In genomic region chr9:16704096-16704488, GRCh38 we compare ENCODE assay signal across 10 cellular contexts.
A peak's percentile ranks its signal among the peaks of the same experiment; 100 is the strongest.
DNase-seq lines count a peak whose midpoint lies in the region; ATAC-seq and TF ChIP-seq lines count a peak whose summit lies in the region.
"Had no signal": no experiment of that assay in that cellular context is flagged by ENCODE, and none has a peak within 500 bp of the region (broad histone marks: within the 10 kb centered on the region; RNA-seq: fewer than 3 reads in every experiment).

No MANE protein-coding gene starts in this region.

- peak overlapping the region; percentile 7; the same call in 1 of the 2 replicates for H3K27ac ChIP-seq in HUES6 (ENCODE audit: low read depth, low read length)
- peak overlapping the region in 4 of 5 donors; percentile 78 to 93 (median 85) for H3K27ac ChIP-seq in adrenal gland
- peak overlapping the region; percentile 90 to 94 for H3K27ac ChIP-seq in thoracic aorta

- H3K4me3 ChIP-seq in HUES6 (ENCODE audit: low read depth, low read length) (peak overlapping the region; percentile 18), adrenal gland (peak overlapping the region in 1 of 4 donors; percentile 48), thoracic aorta (peak overlapping the region; percentile 73)

- TF ChIP-seq CTCF in adrenal gland (IDR thresholded peaks at IDR 0.05), result no peak
- no peak for TF ChIP-seq CTCF in thoracic aorta (IDR thresholded peaks at IDR 0.05)

- no peaks in the 10 kb centered on the region for H3K27me3 ChIP-seq in HUES6 (ENCODE audit: control insufficient read depth, insufficient read depth, low read length)
- H3K27me3 ChIP-seq in adrenal gland, result no peaks in the 10 kb centered on the region
- H3K27me3 ChIP-seq in thoracic aorta (replicated peaks; ENCODE audit: insufficient read depth), result no peaks in the 10 kb centered on the region
- H3K27me3 ChIP-seq: ovary had no signal

- no peak for DNase-seq in adrenal gland
- DNase-seq in kidney tubule cell (ENCODE audit: low spot score), result peak; percentile 58
- no peak for DNase-seq in thoracic aorta (ENCODE audit: low spot score)
- no peak for DNase-seq in DMS79 treated with DMSO at 0.1 percent for 48 hours (lab: John Stamatoyannopoulos, UW)
- no peak for DNase-seq in stimulated activated naive CD4-positive, alpha-beta T cell treated with Interleukin-2 at 50 U/mL for 16 hours (lab: John Stamatoyannopoulos, UW)
- DNase-seq in NCI-H1417 (lab: John Stamatoyannopoulos, UW), result no peak
- DNase-seq: DMS79, NCI-H1092 treated with DMSO at 0.1 percent for 48 hours had no signal

- TF ChIP-seq POLR2A in adrenal gland (IDR thresholded peaks at IDR 0.05), result no peak

- ATAC-seq in thoracic aorta (ENCODE audit: insufficient number of reproducible peaks, low FRiP score, low read depth), result no peak

- H3K9ac ChIP-seq in HUES6 (ENCODE audit: low read length), result peak overlapping the region; percentile 43

- no peaks in the 10 kb centered on the region for H3K36me3 ChIP-seq in HUES6 (ENCODE audit: control insufficient read depth, insufficient read depth, low read length)
- H3K36me3 ChIP-seq in adrenal gland (replicated peaks in 1 of 2), result no peaks in the 10 kb centered on the region
- H3K36me3 ChIP-seq in thoracic aorta, result no peaks in the 10 kb centered on the region
- H3K36me3 ChIP-seq: ovary had no signal

- H3K9me3 ChIP-seq in HUES6 (ENCODE audit: control insufficient read depth, insufficient read depth, low read depth, low read length), result no peaks in the 10 kb centered on the region
- H3K9me3 ChIP-seq in adrenal gland (replicated peaks in 1 of 3), result no peaks in the 10 kb centered on the region
- no peaks in the 10 kb centered on the region for H3K9me3 ChIP-seq in thoracic aorta
- H3K9me3 ChIP-seq: ovary had no signal

- 48 to 66% (median 59%) methylated on average over 3 of the region's 3 CpGs for WGBS in adrenal gland, 4 donors

- H3K4me1 ChIP-seq in HUES6 (ENCODE audit: control insufficient read depth, insufficient read depth, low read length), result peaks cover 47% of the 10 kb centered on the region
- H3K4me1 ChIP-seq in adrenal gland (replicated peaks in 1 of 2), result peaks cover 11 to 18% of the 10 kb centered on the region in 2 donors
- H3K4me1 ChIP-seq in thoracic aorta (ENCODE audit: control insufficient read depth in 1 of 2, low read depth in 2 of 2), result peaks cover 21 to 57% of the 10 kb centered on the region in 2 donors

- intact Hi-C loops in adrenal gland (cut with DNase I), result no loop called here

Comparison
In these comparisons a context has a peak if more than half of its experiments do, and no peak if none do; other contexts are left out.
1. H3K27ac ChIP-seq: peak in every context shown above with its lines; median percentile 92 in thoracic aorta; 85 in adrenal gland; 7 in HUES6.